Comparison of ENCODE assay signal across 14 cellular contexts in the genomic region with DNA sequence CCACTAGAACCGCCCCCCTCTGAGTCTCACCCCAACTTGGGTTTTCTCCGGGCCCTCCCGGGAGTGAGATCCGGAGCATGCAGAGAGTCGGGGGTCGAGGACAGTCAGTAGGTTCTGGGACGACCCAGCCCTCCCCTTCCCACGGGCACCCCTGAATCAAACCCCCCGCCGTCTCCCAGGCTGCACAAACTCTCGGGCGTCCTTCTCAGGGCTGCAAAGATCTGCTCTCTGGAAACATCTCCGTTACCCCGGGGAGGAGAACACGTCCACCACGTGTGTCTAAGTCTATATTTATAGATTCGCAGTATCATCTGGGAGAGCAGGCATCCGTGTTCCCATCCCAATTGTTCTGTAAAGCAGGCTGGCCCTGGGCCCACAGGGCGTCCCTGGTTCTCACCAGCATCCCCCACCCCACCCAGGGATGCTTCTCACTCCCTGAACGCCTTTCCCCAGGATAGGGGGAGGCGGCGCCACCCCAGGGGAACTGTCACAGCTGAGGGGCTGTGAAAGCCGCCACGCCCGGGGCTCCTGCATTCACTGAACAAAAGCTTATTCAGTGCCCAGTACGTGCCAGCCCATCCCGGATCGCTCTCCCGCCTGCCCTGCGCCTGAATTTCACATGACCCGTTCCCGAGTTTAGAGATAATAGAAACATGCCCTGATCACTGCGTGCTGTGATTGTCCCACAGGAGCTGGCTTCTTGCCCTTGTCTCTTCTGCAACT. TPM values are rescaled to one million over a fixed set of nuclear protein-coding genes. Genes with fewer than 3 reads are reported as not detected.
A peak's percentile ranks its signal among the peaks of the same experiment; 100 is the strongest.
DNase-seq lines count a peak whose midpoint lies in the region; ATAC-seq and TF ChIP-seq lines count a peak whose summit lies in the region.
"Had no signal": no experiment of that assay in that cellular context is flagged by ENCODE, and none has a peak within 500 bp of the region (broad histone marks: within the 10 kb centered on the region; RNA-seq: fewer than 3 reads in every experiment).

No MANE protein-coding gene starts in this region.

- no peak for TF ChIP-seq EP300 in ovary (IDR thresholded peaks at IDR 0.05)

- POLR2A ChIA-PET in CD8-positive, alpha-beta memory T cell (lab: Charles Lee) = no interaction called here

- peaks cover 12% of the 10 kb centered on the region for H3K4me1 Mint-ChIP-seq in nephron
- peaks cover 4 to 20% (median 11%) of the 10 kb centered on the region in 3 donors for H3K4me1 Mint-ChIP-seq in CD8-positive, alpha-beta memory T cell

- peak overlapping the region; percentile 77 to 89 (median 89) for H3K4me3 Mint-ChIP-seq in nephron
- H3K4me3 Mint-ChIP-seq in CD8-positive, alpha-beta memory T cell = peak overlapping the region in 3 of 7 donors; percentile 44 to 74 (median 50)

- ATAC-seq in GM21360 (IDR thresholded peaks at IDR 0.05; ENCODE audit: unreplicated experiment) (no peak), GM21786 (IDR thresholded peaks at IDR 0.05; ENCODE audit: unreplicated experiment) (no peak)

- H3K9me3 ChIP-seq in CD8-positive, alpha-beta memory T cell (ENCODE audit: low read length) = no peaks in the 10 kb centered on the region
- no peaks in the 10 kb centered on the region for H3K9me3 ChIP-seq in ovary
- H3K9me3 ChIP-seq: transverse colon had no signal

- no peak overlapping the region for H3K4me3 ChIP-seq in CD8-positive, alpha-beta memory T cell (ENCODE audit: low read length)
- no peak overlapping the region for H3K4me3 ChIP-seq in ovary

- no peaks in the 10 kb centered on the region for H3K36me3 Mint-ChIP-seq in nephron (ENCODE audit: low read depth)
- no peaks in the 10 kb centered on the region for H3K36me3 Mint-ChIP-seq in CD8-positive, alpha-beta memory T cell

- TF ChIP-seq CTCF in nephron (IDR thresholded peaks at IDR 0.05; ENCODE audit: unreplicated experiment in 3 of 3) (no peak), ovary (IDR thresholded peaks at IDR 0.05) (no peak)

- intact Hi-C loops in ovary (cut with DNase I) = no loop called here

- DNase-seq in Ammon's horn (ENCODE audit: low spot score) (peak; percentile 90), NCI-H345 (lab: John Stamatoyannopoulos, UW) (peak; percentile 91), epidermal melanocyte (ENCODE audit: insufficient read length, low spot score) (peak; percentile 51), ovary (no peak)
- no peak for DNase-seq in CD8-positive, alpha-beta memory T cell
- DNase-seq: OCI-M1; stimulated activated CD4-positive, alpha-beta T cell treated with anti-CD3 and anti-CD28 coated beads, Interleukin-2, amount 100 ng/mL, for 48 hours; transverse colon had no signal

- H3K27me3 ChIP-seq in CD8-positive, alpha-beta memory T cell (ENCODE audit: insufficient read depth, low read length, poor library complexity, severe bottlenecking) = peaks cover 9% of the 10 kb centered on the region
- no peaks in the 10 kb centered on the region for H3K27me3 ChIP-seq in ovary

- H3K27me3 Mint-ChIP-seq in nephron (ENCODE audit: low read depth) = peaks cover 86% of the 10 kb centered on the region
- peaks cover 26 to 43% of the 10 kb centered on the region in 2 donors for H3K27me3 Mint-ChIP-seq in CD8-positive, alpha-beta memory T cell

- CTCF ChIA-PET in CD8-positive, alpha-beta memory T cell (lab: Charles Lee) = no interaction called here

- H3K36me3 ChIP-seq in CD8-positive, alpha-beta memory T cell (ENCODE audit: insufficient read depth, low read length) = no peaks in the 10 kb centered on the region
- H3K36me3 ChIP-seq in ovary = no peaks in the 10 kb centered on the region
- H3K36me3 ChIP-seq: transverse colon had no signal

- WGBS in ovary, 3 donors = 14 to 32% (median 26%) methylated on average over 33 of the region's 33 CpGs

- no peaks in the 10 kb centered on the region for H3K4me1 ChIP-seq in CD8-positive, alpha-beta memory T cell (ENCODE audit: insufficient read depth, low read length)
- H3K4me1 ChIP-seq in ovary (ENCODE audit: insufficient read depth) = no peaks in the 10 kb centered on the region

- H3K27ac Mint-ChIP-seq in nephron = no peak overlapping the region
- no peak overlapping the region for H3K27ac Mint-ChIP-seq in CD8-positive, alpha-beta memory T cell

- TF ChIP-seq POLR2A in ovary (IDR thresholded peaks at IDR 0.05) = no peak

- H3K27ac ChIP-seq in CD8-positive, alpha-beta memory T cell (ENCODE audit: low read depth, low read length) = no peak overlapping the region
- no peak overlapping the region for H3K27ac ChIP-seq in ovary
- H3K27ac ChIP-seq: transverse colon had no signal

- H3K9me3 Mint-ChIP-seq in nephron = no peaks in the 10 kb centered on the region
- no peaks in the 10 kb centered on the region for H3K9me3 Mint-ChIP-seq in CD8-positive, alpha-beta memory T cell

RNA-seq across cellular contexts. Expression of a gene that starts 0.8 kb away (rescaled TPM):
- not detected for total RNA-seq in CD8-positive, alpha-beta memory T cell
- not detected for polyA plus RNA-seq in CD8-positive, alpha-beta memory T cell
- total RNA-seq in ovary = under 1 TPM in 2 of 7 donors, not detected in 5; 0.05 to 0.17 TPM
- under 1 TPM in 1 of 2 donors, not detected in 1; 0.04 TPM for polyA plus RNA-seq in ovary
- total RNA-seq: dermis microvascular lymphatic vessel endothelial cell, myocyte had no signal
- polyA plus RNA-seq: BJ had no signal

RNA-seq across cellular contexts. Expression of a gene that starts 38.3 kb away (rescaled TPM):
- total RNA-seq in CD8-positive, alpha-beta memory T cell = 100 to 1,000 TPM; 206 to 213 TPM
- 121 TPM for polyA plus RNA-seq in CD8-positive, alpha-beta memory T cell
- 100 to 1,000 TPM in 2 of 7 donors, 10 to 100 TPM in 5; 28.1 to 119 (median 91.7) TPM for total RNA-seq in ovary
- polyA plus RNA-seq in ovary = 100 to 1,000 TPM in 1 of 2 donors, 10 to 100 TPM in 1; 41.1 to 107 TPM

Comparison
In these comparisons a context has a peak if more than half of its experiments do, and no peak if none do; other contexts are left out.
1. DNase-seq: peak in Ammon's horn (single experiment), NCI-H345 (single experiment) and epidermal melanocyte (single experiment); none in CD8-positive, alpha-beta memory T cell (0 of 5) and ovary (0 of 5).